ENCODE assay signal across 1 cellular context in genomic region chr2:72915907-72916742, GRCh38.
TF ChIP-seq lines count a peak whose summit lies in the region.

No MANE protein-coding gene starts in this region.

TF ChIP-seq in GM12878, 131 proteins besides CTCF, POLR2A, EP300 and RAD21 (continued from another document):
- TF ChIP-seq CEBPZ (IDR thresholded peaks at IDR 0.05; ENCODE audit: low read depth, low read length) (no peak), MYB (IDR thresholded peaks at IDR 0.05; ENCODE audit: borderline replicate concordance, low read depth, low read length) (no peak), FOS (IDR thresholded peaks at IDR 0.05; ENCODE audit: borderline replicate concordance, extremely low read depth, insufficient read length) (no peak), TCF3 (IDR thresholded peaks at IDR 0.05; ENCODE audit: borderline replicate concordance, insufficient read depth, low read depth, low read length) (no peak), TCF12 (IDR thresholded peaks at IDR 0.05; ENCODE audit: low read depth, low read length) (no peak), ATF7 (IDR thresholded peaks at IDR 0.05; ENCODE audit: low read depth) (no peak), SPI1 (IDR thresholded peaks at IDR 0.05; ENCODE audit: borderline replicate concordance, insufficient read depth, low read depth, low read length) (no peak), HCFC1 (IDR thresholded peaks at IDR 0.05; ENCODE audit: low read length) (0 out of 2 replicates have a peak, but pooled peaks have one; percentile 36), EGR1 (IDR thresholded peaks at IDR 0.05; ENCODE audit: borderline replicate concordance in 1 of 2, low read depth in 2 of 2, low read length in 2 of 2) (0 out of 3 replicates have a peak, but pooled peaks of 1 of the 2 experiments have one; percentile 10), MTA2 (IDR thresholded peaks at IDR 0.05; ENCODE audit: low read depth) (peak; percentile 34; the same call in 1 of the 2 replicates)
